8 cellular contexts compared by ENCODE assay signal in the genomic region with DNA sequence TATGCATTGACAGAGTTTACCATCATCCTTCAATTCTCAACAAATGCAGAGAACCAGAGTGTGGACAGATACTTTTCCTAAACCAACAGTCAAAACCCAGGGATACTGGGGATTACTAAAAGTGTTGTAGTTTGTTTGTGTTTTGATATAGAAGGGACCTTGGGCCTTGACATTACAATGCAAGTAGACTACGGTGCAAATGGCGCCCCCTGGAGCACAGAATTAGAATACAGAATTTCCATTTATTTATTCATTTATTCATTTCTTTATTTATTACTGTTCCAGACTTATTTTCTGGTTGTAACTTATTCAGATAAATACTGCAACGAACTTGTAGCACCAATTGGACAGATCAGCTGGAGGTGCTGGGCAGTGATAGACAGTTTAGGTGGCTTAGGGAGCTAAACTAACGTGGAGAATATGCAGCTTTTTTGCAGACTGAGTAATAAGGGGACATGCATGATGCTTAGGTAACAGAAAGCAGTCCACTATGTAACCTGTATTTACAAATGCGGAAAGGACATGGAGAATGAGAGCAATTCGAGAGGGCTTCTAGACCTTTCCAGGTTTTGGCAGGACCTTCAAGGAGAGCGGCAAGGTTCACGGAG. TPM values are rescaled to one million over a fixed set of nuclear protein-coding genes. Genes with fewer than 3 reads are reported as not detected.
DNase-seq lines count a peak whose midpoint lies in the region; ATAC-seq and TF ChIP-seq lines count a peak whose summit lies in the region.

No MANE protein-coding gene starts in this region.

- no peaks in the 10 kb centered on the region for H3K27me3 ChIP-seq in BE2C
- no peaks in the 10 kb centered on the region for H3K27me3 ChIP-seq in HCT116 (ENCODE audit: insufficient read depth, low read length)
- no peaks in the 10 kb centered on the region for H3K27me3 ChIP-seq in thyroid gland

- CTCF ChIA-PET in HCT116 (lab: Charles Lee), result interaction anchor here (1.1 to 5.9 kb wide), 4 partner anchors 18 to 86 kb away, joined by 3 to 44 read pairs (median 6); partner anchors contain the start of gene KIRREL1

- H3K9me3 ChIP-seq in BE2C, result no peaks in the 10 kb centered on the region
- H3K9me3 ChIP-seq in HCT116 (ENCODE audit: control insufficient read depth in 1 of 2, insufficient read depth in 1 of 2, low read depth in 1 of 2, low read length in 2 of 2), result no peaks in the 10 kb centered on the region
- H3K9me3 ChIP-seq in thyroid gland, result no peaks in the 10 kb centered on the region

- no peak overlapping the region for H3K27ac Mint-ChIP-seq in immature natural killer cell

- 58 to 59% methylated on average over 8 of the region's 8 CpGs for WGBS in thyroid gland, 2 donors

- peak; percentile 18 for DNase-seq in BE2C
- peak; percentile 28 for DNase-seq in HCT116 (ENCODE audit: low read depth, low spot score)
- DNase-seq in immature natural killer cell, result peak in 2 of 3 donors; percentile 1 to 9
- peak; percentile 47 to 65 for DNase-seq in thyroid gland
- DNase-seq in AG08396 (ENCODE audit: low spot score), result no peak

- TF ChIP-seq RAD21 in HCT116 (IDR thresholded peaks at IDR 0.05; ENCODE audit: low read depth), result peak; percentile 82

- intact Hi-C loops in HCT116 (cut with micrococcal nuclease) (loop anchor here (1.0 kb wide), 1 partner anchor 44 kb away; no protein-coding TSS in a partner anchor), thyroid gland (cut with DNase I) (no loop called here)

- H3K4me3 ChIP-seq in BE2C (ENCODE audit: low read depth, low read length) (no peak overlapping the region), HCT116 (replicated peaks in 1 of 2; ENCODE audit: low read depth in 1 of 2, low read length in 2 of 2) (no peak overlapping the region), WI38 (ENCODE audit: low read depth, low read length) (no peak overlapping the region), thyroid gland (replicated peaks in 1 of 3) (no peak overlapping the region)

- peaks cover 0 to 2% (median 0%) of the 10 kb centered on the region in 6 donors for H3K9me3 Mint-ChIP-seq in immature natural killer cell

- peak; percentile 54 for ATAC-seq in HCT116
- ATAC-seq in GM21381 (IDR thresholded peaks at IDR 0.05; ENCODE audit: unreplicated experiment), result no peak
- ATAC-seq in HG02763 (IDR thresholded peaks at IDR 0.05; ENCODE audit: unreplicated experiment), result no peak

- no peak for TF ChIP-seq POLR2A in HCT116 (IDR thresholded peaks at IDR 0.05; ENCODE audit: borderline replicate concordance, extremely low read depth, insufficient read depth, insufficient read length)
- no peak for TF ChIP-seq POLR2A in thyroid gland (IDR thresholded peaks at IDR 0.05)

- no peak overlapping the region for H3K9ac ChIP-seq in HCT116 (ENCODE audit: low read length)

- H3K9me2 ChIP-seq in HCT116 (ENCODE audit: insufficient read depth), result no peaks in the 10 kb centered on the region

- RAD21 ChIA-PET in HCT116 (lab: Charles Lee; ENCODE audit: low non-redundant PET in 1 of 2, low total read pairs in 2 of 2, uncharacterized antibody in 2 of 2, unreplicated experiment in 2 of 2), result interaction anchor here in 1 of 2 experiments (1.0 kb wide), 1 partner anchor 44 kb away, joined by 5 read pairs; no protein-coding TSS in a partner anchor

- no peak overlapping the region for H3K27ac ChIP-seq in HCT116 (ENCODE audit: low read depth, low read length)
- H3K27ac ChIP-seq in thyroid gland, result no peak overlapping the region

- H3K4me3 Mint-ChIP-seq in immature natural killer cell, result no peak overlapping the region

- H3K36me3 ChIP-seq in BE2C (no peaks in the 10 kb centered on the region), HCT116 (ENCODE audit: control insufficient read depth in 1 of 2, insufficient read depth in 2 of 2, low read length in 2 of 2) (no peaks in the 10 kb centered on the region), thyroid gland (no peaks in the 10 kb centered on the region)

- H3K4me1 Mint-ChIP-seq in immature natural killer cell, result no peaks in the 10 kb centered on the region

- no peak overlapping the region for H3K4me2 ChIP-seq in HCT116 (ENCODE audit: low read length)

- H3K4me1 ChIP-seq in BE2C (no peaks in the 10 kb centered on the region), HCT116 (ENCODE audit: control insufficient read depth in 1 of 2, insufficient read depth in 2 of 2, low read length in 2 of 2) (peaks cover 9 to 23% of the 10 kb centered on the region in 2 experiments), thyroid gland (peaks cover 7 to 12% of the 10 kb centered on the region in 2 donors)

- H3K36me3 Mint-ChIP-seq in immature natural killer cell, result no peaks in the 10 kb centered on the region

- peaks cover 4 to 7% (median 6%) of the 10 kb centered on the region in 3 donors for H3K27me3 Mint-ChIP-seq in immature natural killer cell (ENCODE audit: low read depth in 3 of 3)

- BruUV-seq in HCT116 (replicated peaks; lab: Mats Ljungman, UMichigan), result no TSS peak

- TF ChIP-seq CTCF in BE2C (IDR thresholded peaks at IDR 0.05; ENCODE audit: low read depth, low read length), result peak; percentile 48
- TF ChIP-seq CTCF in HCT116 (IDR thresholded peaks at IDR 0.05 in 2 of 3, conservative IDR thresholded peaks at IDR 0.05 in 1 of 3; ENCODE audit: borderline replicate concordance in 1 of 3, insufficient read depth in 1 of 3, low read depth in 2 of 3, low read length in 2 of 3), result peak; percentile 69 to 81 (median 77)
- peak; percentile 40; the same call in 1 of the 2 replicates for TF ChIP-seq CTCF in WI38 (IDR thresholded peaks at IDR 0.05; ENCODE audit: low read depth, low read length)
- peak in 5 of 6 experiments; percentile 62 to 82 (median 72) for TF ChIP-seq CTCF in thyroid gland (IDR thresholded peaks at IDR 0.05)

- H4K20me1 ChIP-seq in HCT116 (ENCODE audit: insufficient read depth), result no peaks in the 10 kb centered on the region

- no peak overlapping the region for H2AFZ ChIP-seq in HCT116 (ENCODE audit: low read depth, low read length, poor library complexity, severe bottlenecking)

- POLR2A ChIA-PET in HCT116 (lab: Charles Lee), result no interaction called here

- H3K79me2 ChIP-seq in HCT116 (ENCODE audit: insufficient read depth, low read length), result peaks cover 66% of the 10 kb centered on the region

TF ChIP-seq in HCT116, 20 proteins besides CTCF, POLR2A, EP300 and RAD21:
- no peak for TF ChIP-seq EZH2phosphoT487 (IDR thresholded peaks at IDR 0.05; ENCODE audit: borderline replicate concordance)
- TF ChIP-seq POLR2AphosphoS5 (IDR thresholded peaks at IDR 0.05; ENCODE audit: low read depth, low read length), result no peak
- no peak for TF ChIP-seq YY1 (IDR thresholded peaks at IDR 0.05; ENCODE audit: extremely low read depth, insufficient replicate concordance, low read depth, low read length)
- no peak for TF ChIP-seq SIN3A (IDR thresholded peaks at IDR 0.05; ENCODE audit: low read depth)
- TF ChIP-seq CEBPB (IDR thresholded peaks at IDR 0.05; ENCODE audit: low read depth), result no peak
- TF ChIP-seq MAX (IDR thresholded peaks at IDR 0.05), result 0 out of 2 replicates have a peak, but pooled peaks have one; percentile 11

RNA-seq across cellular contexts. Expression of gene KIRREL1, which starts 42.6 kb away (rescaled TPM):
- not detected for polyA plus RNA-seq in BE2C (2012; ENCODE audit: insufficient read depth, insufficient read length, low read depth)
- 20.0 TPM for total RNA-seq in HCT116 (2021; ENCODE audit: unreplicated experiment)
- 12.6 and 14.3 TPM in 2 replicates for polyA plus RNA-seq in HCT116 (2012)
- polyA plus RNA-seq in immature natural killer cell, result not detected
- total RNA-seq in thyroid gland, result 10 to 100 TPM; 22.7 to 27.5 (median 24.1) TPM
